ENCODE assay signal across 1 cellular context in genomic region chr15:56963719-56964118, GRCh38.
A peak's percentile ranks its signal among the peaks of the same experiment; 100 is the strongest.
TF ChIP-seq lines count a peak whose summit lies in the region.

No MANE protein-coding gene starts in this region.

TF ChIP-seq in HepG2, 621 proteins besides CTCF, POLR2A, EP300 and RAD21:
- TF ChIP-seq RFX1 (IDR thresholded peaks at IDR 0.05) (peak; percentile 37), FOXJ3 (CRISPR knock-in tag; IDR thresholded peaks at IDR 0.05; ENCODE audit: borderline replicate concordance) (no peak), RFX3 (CRISPR knock-in tag; IDR thresholded peaks at IDR 0.05) (peak; percentile 61), ZNF878 (CRISPR knock-in tag; IDR thresholded peaks at IDR 0.05) (no peak), TCF7 (IDR thresholded peaks at IDR 0.05; ENCODE audit: low read depth) (0 out of 2 replicates have a peak, but pooled peaks have one; percentile 45), ASH2L (IDR thresholded peaks at IDR 0.05; ENCODE audit: insufficient read length, low read depth, low read length) (peak; percentile 27), ZMYM3 (CRISPR knock-in tag; IDR thresholded peaks at IDR 0.05) (no peak), SOX13 (IDR thresholded peaks at IDR 0.05) (no peak), SOX13 (CRISPR knock-in tag; conservative IDR thresholded peaks at IDR 0.05 in 1 of 2, IDR thresholded peaks at IDR 0.05 in 1 of 2) (peak in 1 of 2 experiments; percentile 38; a peak in 1 of 4 replicates), BCL6 (CRISPR knock-in tag; IDR thresholded peaks at IDR 0.05) (peak; percentile 72)
- TF ChIP-seq, protein P1, sequence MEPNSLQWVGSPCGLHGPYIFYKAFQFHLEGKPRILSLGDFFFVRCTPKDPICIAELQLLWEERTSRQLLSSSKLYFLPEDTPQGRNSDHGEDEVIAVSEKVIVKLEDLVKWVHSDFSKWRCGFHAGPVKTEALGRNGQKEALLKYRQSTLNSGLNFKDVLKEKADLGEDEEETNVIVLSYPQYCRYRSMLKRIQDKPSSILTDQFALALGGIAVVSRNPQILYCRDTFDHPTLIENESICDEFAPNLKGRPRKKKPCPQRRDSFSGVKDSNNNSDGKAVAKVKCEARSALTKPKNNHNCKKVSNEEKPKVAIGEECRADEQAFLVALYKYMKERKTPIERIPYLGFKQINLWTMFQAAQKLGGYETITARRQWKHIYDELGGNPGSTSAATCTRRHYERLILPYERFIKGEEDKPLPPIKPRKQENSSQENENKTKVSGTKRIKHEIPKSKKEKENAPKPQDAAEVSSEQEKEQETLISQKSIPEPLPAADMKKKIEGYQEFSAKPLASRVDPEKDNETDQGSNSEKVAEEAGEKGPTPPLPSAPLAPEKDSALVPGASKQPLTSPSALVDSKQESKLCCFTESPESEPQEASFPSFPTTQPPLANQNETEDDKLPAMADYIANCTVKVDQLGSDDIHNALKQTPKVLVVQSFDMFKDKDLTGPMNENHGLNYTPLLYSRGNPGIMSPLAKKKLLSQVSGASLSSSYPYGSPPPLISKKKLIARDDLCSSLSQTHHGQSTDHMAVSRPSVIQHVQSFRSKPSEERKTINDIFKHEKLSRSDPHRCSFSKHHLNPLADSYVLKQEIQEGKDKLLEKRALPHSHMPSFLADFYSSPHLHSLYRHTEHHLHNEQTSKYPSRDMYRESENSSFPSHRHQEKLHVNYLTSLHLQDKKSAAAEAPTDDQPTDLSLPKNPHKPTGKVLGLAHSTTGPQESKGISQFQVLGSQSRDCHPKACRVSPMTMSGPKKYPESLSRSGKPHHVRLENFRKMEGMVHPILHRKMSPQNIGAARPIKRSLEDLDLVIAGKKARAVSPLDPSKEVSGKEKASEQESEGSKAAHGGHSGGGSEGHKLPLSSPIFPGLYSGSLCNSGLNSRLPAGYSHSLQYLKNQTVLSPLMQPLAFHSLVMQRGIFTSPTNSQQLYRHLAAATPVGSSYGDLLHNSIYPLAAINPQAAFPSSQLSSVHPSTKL (CRISPR knock-in tag; IDR thresholded peaks at IDR 0.05) = peak; percentile 24; the same call in 1 of the 2 replicates
